Comparison of ENCODE assay signal across 4 cellular contexts in the genomic region with DNA sequence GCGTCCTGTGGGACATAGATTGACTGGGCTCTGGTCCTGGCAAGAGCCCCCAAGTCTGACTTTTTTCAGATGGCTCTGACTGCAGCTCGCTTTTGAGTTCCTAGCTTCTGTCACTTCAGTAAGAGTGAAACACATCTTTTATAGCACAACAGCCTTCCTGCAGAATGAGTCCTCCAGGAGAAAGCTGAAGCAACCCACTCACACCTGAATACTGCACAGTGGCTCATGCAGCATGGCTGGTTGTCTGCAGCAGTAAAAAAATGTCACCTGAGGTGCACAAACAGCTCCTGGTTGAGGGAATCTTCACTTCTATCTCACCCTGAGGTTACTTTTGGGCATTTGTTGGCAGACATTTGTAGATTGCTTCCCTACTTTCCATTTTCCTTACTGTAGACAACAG.
"Had no signal": no experiment of that assay in that cellular context is flagged by ENCODE, and none has a peak within 500 bp of the region (broad histone marks: within the 10 kb centered on the region; RNA-seq: fewer than 3 reads in every experiment).

No MANE protein-coding gene starts in this region.

- ATAC-seq: GM23338 had no signal

- H3K27ac Mint-ChIP-seq: GM23338, H9 had no signal

- H3K4me3 Mint-ChIP-seq: GM23338, H9 had no signal

- DNase-seq: H9, HCEC 1CT, IMR-90 had no signal

- H3K9me3 Mint-ChIP-seq: GM23338, H9 had no signal
